In genomic region chr2:197498627-197498936, GRCh38 we compare ENCODE assay signal across 8 cellular contexts. TPM values are rescaled to one million over a fixed set of nuclear protein-coding genes. Genes with fewer than 3 reads are reported as not detected.
A peak's percentile ranks its signal among the peaks of the same experiment; 100 is the strongest.
DNase-seq lines count a peak whose midpoint lies in the region; ATAC-seq and TF ChIP-seq lines count a peak whose summit lies in the region.

No MANE protein-coding gene starts in this region.

- ATAC-seq in activated CD8-positive, alpha-beta memory T cell treated with anti-CD3 and anti-CD28 coated beads, Interleukin-2, amount 10 ng/mL, durations not matched to agents 7 days and 5 days = no peak
- ATAC-seq in thoracic aorta (ENCODE audit: insufficient number of reproducible peaks, low FRiP score, low read depth) = no peak

- intact Hi-C loops in ascending aorta (cut with DNase I) = no loop called here

- no peaks in the 10 kb centered on the region for H3K9me3 Mint-ChIP-seq in activated CD8-positive, alpha-beta memory T cell treated with anti-CD3 and anti-CD28 coated beads, Interleukin-2, amount 10 ng/mL, durations not matched to agents 7 days and 5 days (ENCODE audit: low read depth)

- peak overlapping the region; percentile 100 for H3K4me3 Mint-ChIP-seq in activated CD8-positive, alpha-beta memory T cell treated with anti-CD3 and anti-CD28 coated beads, Interleukin-2, amount 10 ng/mL, durations not matched to agents 7 days and 5 days

- H3K9me3 ChIP-seq in ascending aorta = no peaks in the 10 kb centered on the region
- H3K9me3 ChIP-seq in liver (ENCODE audit: control insufficient read depth in 4 of 4, low read length in 3 of 4) = no peaks in the 10 kb centered on the region
- no peaks in the 10 kb centered on the region for H3K9me3 ChIP-seq in thoracic aorta

- no peak for TF ChIP-seq CTCF in ascending aorta (IDR thresholded peaks at IDR 0.05)
- no peak for TF ChIP-seq CTCF in liver (IDR thresholded peaks at IDR 0.05; ENCODE audit: low read depth, low read length, missing input control)
- TF ChIP-seq CTCF in thoracic aorta (IDR thresholded peaks at IDR 0.05) = no peak

- no peak for DNase-seq in activated CD8-positive, alpha-beta memory T cell treated with anti-CD3 and anti-CD28 coated beads, Interleukin-2, amount 10 ng/mL, durations not matched to agents 7 days and 5 days
- DNase-seq in activated CD8-positive, alpha-beta memory T cell treated with anti-CD3 and anti-CD28 coated beads, Interleukin-2, amount 50 U/mL, for 4 hours = no peak
- no peak for DNase-seq in ascending aorta (ENCODE audit: low spot score in 2 of 2)
- no peak for DNase-seq in thoracic aorta (ENCODE audit: low spot score)
- DNase-seq in NCI-H1105 treated with DMSO at 0.1 percent for 48 hours (lab: John Stamatoyannopoulos, UW) = no peak
- no peak for DNase-seq in NCI-H2029 treated with DMSO at 0.1 percent for 48 hours (lab: John Stamatoyannopoulos, UW)
- DNase-seq in DMS114 treated with DMSO at 0.1 percent for 48 hours (lab: John Stamatoyannopoulos, UW; ENCODE audit: unreplicated experiment) = no peak

- peak overlapping the region; percentile 84 to 96 for H3K9ac ChIP-seq in liver (ENCODE audit: low read depth in 1 of 2, low read length in 2 of 2)

- CTCF ChIA-PET in activated CD8-positive, alpha-beta memory T cell treated with anti-CD3 and anti-CD28 coated beads, Interleukin-2, amount 10 ng/mL, durations not matched to agents 7 days and 5 days (lab: Charles Lee) = interaction anchor here (0.6 to 1.1 kb wide), 3 partner anchors 18 to 63 kb away, joined by 3 read pairs; partner anchors contain the start of genes MOB4 and SF3B1

- H3K4me1 Mint-ChIP-seq in activated CD8-positive, alpha-beta memory T cell treated with anti-CD3 and anti-CD28 coated beads, Interleukin-2, amount 10 ng/mL, durations not matched to agents 7 days and 5 days = peaks cover 63% of the 10 kb centered on the region

- H3K27me3 ChIP-seq in ascending aorta (no peaks in the 10 kb centered on the region), liver (ENCODE audit: control insufficient read depth in 4 of 4, insufficient read depth in 4 of 4, low read length in 3 of 4) (no peaks in the 10 kb centered on the region), thoracic aorta (replicated peaks; ENCODE audit: insufficient read depth) (no peaks in the 10 kb centered on the region)

- H3K4me1 ChIP-seq in ascending aorta = peaks cover 11 to 42% of the 10 kb centered on the region in 2 donors
- H3K4me1 ChIP-seq in liver (ENCODE audit: control insufficient read depth in 4 of 4, insufficient read depth in 4 of 4, low read length in 3 of 4) = peaks cover 8 to 35% (median 11%) of the 10 kb centered on the region in 4 donors
- peaks cover 24 to 58% of the 10 kb centered on the region in 2 donors for H3K4me1 ChIP-seq in thoracic aorta (ENCODE audit: control insufficient read depth in 1 of 2, low read depth in 2 of 2)

- H3K27me3 Mint-ChIP-seq in activated CD8-positive, alpha-beta memory T cell treated with anti-CD3 and anti-CD28 coated beads, Interleukin-2, amount 10 ng/mL, durations not matched to agents 7 days and 5 days = no peaks in the 10 kb centered on the region

- 5% methylated on average over 10 of the region's 10 CpGs for WGBS in liver

- TF ChIP-seq RAD21 in liver (IDR thresholded peaks at IDR 0.05) = no peak

- peak overlapping the region; percentile 97 to 98 for H3K27ac ChIP-seq in ascending aorta
- H3K27ac ChIP-seq in liver (ENCODE audit: low read depth in 1 of 2, low read length in 2 of 2) = peak overlapping the region; percentile 93 to 97
- peak overlapping the region; percentile 78 to 94 for H3K27ac ChIP-seq in thoracic aorta

- peaks cover 26 to 48% of the 10 kb centered on the region in 2 donors for H3K36me3 ChIP-seq in ascending aorta
- peaks cover 7 to 44% (median 29%) of the 10 kb centered on the region in 4 donors for H3K36me3 ChIP-seq in liver (ENCODE audit: control insufficient read depth in 4 of 4, insufficient read depth in 3 of 4, low read depth in 1 of 4, low read length in 3 of 4)
- H3K36me3 ChIP-seq in thoracic aorta = peaks cover 25% of the 10 kb centered on the region

- H3K36me3 Mint-ChIP-seq in activated CD8-positive, alpha-beta memory T cell treated with anti-CD3 and anti-CD28 coated beads, Interleukin-2, amount 10 ng/mL, durations not matched to agents 7 days and 5 days = peaks cover 71% of the 10 kb centered on the region

- peak overlapping the region; percentile 98 for H3K27ac Mint-ChIP-seq in activated CD8-positive, alpha-beta memory T cell treated with anti-CD3 and anti-CD28 coated beads, Interleukin-2, amount 10 ng/mL, durations not matched to agents 7 days and 5 days

- H3K4me3 ChIP-seq in ascending aorta (peak overlapping the region; percentile 94 to 98), liver (ENCODE audit: low read depth in 1 of 3, low read length in 3 of 3) (peak overlapping the region; percentile 82 to 98 (median 91)), thoracic aorta (peak overlapping the region; percentile 92)

TF ChIP-seq in liver, 16 proteins besides CTCF, POLR2A, EP300 and RAD21:
- TF ChIP-seq NR2F2 (IDR thresholded peaks at IDR 0.05) (no peak), ATF3 (IDR thresholded peaks at IDR 0.05) (no peak), FOXA2 (IDR thresholded peaks at IDR 0.05) (no peak), YY1 (IDR thresholded peaks at IDR 0.05) (no peak), RXRA (IDR thresholded peaks at IDR 0.05) (no peak), ZBTB33 (IDR thresholded peaks at IDR 0.05) (no peak), FOXA1 (IDR thresholded peaks at IDR 0.05) (no peak), GABPA (IDR thresholded peaks at IDR 0.05 in 1 of 2, conservative IDR thresholded peaks at IDR 0.05 in 1 of 2) (no peak), HNF4A (conservative IDR thresholded peaks at IDR 0.05) (no peak), HNF4G (IDR thresholded peaks at IDR 0.05) (no peak), MAX (IDR thresholded peaks at IDR 0.05) (no peak), TAF1 (conservative IDR thresholded peaks at IDR 0.05) (no peak), JUND (IDR thresholded peaks at IDR 0.05) (no peak)

RNA-seq across cellular contexts. Expression of gene HSPD1, which starts 1.1 kb away (rescaled TPM):
- total RNA-seq in activated CD8-positive, alpha-beta memory T cell treated with anti-CD3 and anti-CD28 coated beads, Interleukin-2, amount 10 ng/mL, durations not matched to agents 7 days and 5 days = 100 to 1,000 TPM; 298 to 427 TPM
- total RNA-seq in ascending aorta = 110 TPM
- total RNA-seq in liver = 100 to 1,000 TPM; 185 to 305 TPM
- 100 to 1,000 TPM; 269 to 490 TPM for polyA plus RNA-seq in liver
- total RNA-seq in thoracic aorta = 100 to 1,000 TPM in 1 of 2 donors, 10 to 100 TPM in 1; 48.9 to 121 TPM

RNA-seq across cellular contexts. Expression of gene HSPE1, which starts 1.6 kb away (rescaled TPM):
- total RNA-seq in activated CD8-positive, alpha-beta memory T cell treated with anti-CD3 and anti-CD28 coated beads, Interleukin-2, amount 10 ng/mL, durations not matched to agents 7 days and 5 days = 100 to 1,000 TPM; 149 to 170 TPM
- total RNA-seq in ascending aorta (72.7 TPM), liver (100 to 1,000 TPM in 1 of 2 donors, 10 to 100 TPM in 1; 88.2 to 155 TPM), thoracic aorta (10 to 100 TPM; 26.3 to 45.0 TPM)
- 100 to 1,000 TPM; 226 to 347 TPM for polyA plus RNA-seq in liver

RNA-seq across cellular contexts. Expression of gene MOB4, which starts 17.3 kb away (rescaled TPM):
- 10 to 100 TPM; 18.0 to 24.5 TPM for total RNA-seq in activated CD8-positive, alpha-beta memory T cell treated with anti-CD3 and anti-CD28 coated beads, Interleukin-2, amount 10 ng/mL, durations not matched to agents 7 days and 5 days
- total RNA-seq in ascending aorta (29.2 TPM), liver (10 to 100 TPM; 10.2 to 17.5 TPM), thoracic aorta (10 to 100 TPM; 17.5 to 27.2 TPM)
- polyA plus RNA-seq in liver = 10 to 100 TPM in 1 of 2 donors, 1 to 10 TPM in 1; 7.6 to 14.7 TPM

RNA-seq across cellular contexts. Expression of gene COQ10B, which starts 45.2 kb away (rescaled TPM):
- 10 to 100 TPM; 25.9 to 26.6 TPM for total RNA-seq in activated CD8-positive, alpha-beta memory T cell treated with anti-CD3 and anti-CD28 coated beads, Interleukin-2, amount 10 ng/mL, durations not matched to agents 7 days and 5 days
- 6.0 TPM for total RNA-seq in ascending aorta
- 10 to 100 TPM; 18.4 to 22.1 TPM for total RNA-seq in liver
- polyA plus RNA-seq in liver = 10 to 100 TPM; 12.0 to 14.6 TPM
- total RNA-seq in thoracic aorta = 10 to 100 TPM; 41.6 to 42.8 TPM
